In genomic region chr16:20900299-20901067, GRCh38 we compare ENCODE assay signal across 8 cellular contexts. TPM values are rescaled to one million over a fixed set of nuclear protein-coding genes. Genes with fewer than 3 reads are reported as not detected.
DNase-seq lines count a peak whose midpoint lies in the region; ATAC-seq and TF ChIP-seq lines count a peak whose summit lies in the region.

A gene with protein sequence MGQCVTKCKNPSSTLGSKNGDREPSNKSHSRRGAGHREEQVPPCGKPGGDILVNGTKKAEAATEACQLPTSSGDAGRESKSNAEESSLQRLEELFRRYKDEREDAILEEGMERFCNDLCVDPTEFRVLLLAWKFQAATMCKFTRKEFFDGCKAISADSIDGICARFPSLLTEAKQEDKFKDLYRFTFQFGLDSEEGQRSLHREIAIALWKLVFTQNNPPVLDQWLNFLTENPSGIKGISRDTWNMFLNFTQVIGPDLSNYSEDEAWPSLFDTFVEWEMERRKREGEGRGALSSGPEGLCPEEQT (minus strand): TSS chr16:20900358. CDS start chr16:20862538, 37,820 bp downstream.
A gene with protein sequence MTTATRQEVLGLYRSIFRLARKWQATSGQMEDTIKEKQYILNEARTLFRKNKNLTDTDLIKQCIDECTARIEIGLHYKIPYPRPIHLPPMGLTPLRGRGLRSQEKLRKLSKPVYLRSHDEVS (plus strand): TSS chr16:20900771. CDS start chr16:20915556, 14,785 bp downstream.

- no peaks in the 10 kb centered on the region for H3K9me3 Mint-ChIP-seq in dendritic cell treated with granulocyte-macrophage colony-stimulating factor and Interleukin-4, amounts not matched to agents 40 ng/mL and 50 ng/mL, for 4 days

- peaks cover 76% of the 10 kb centered on the region for H3K4me1 Mint-ChIP-seq in dendritic cell treated with granulocyte-macrophage colony-stimulating factor and Interleukin-4, amounts not matched to agents 40 ng/mL and 50 ng/mL, for 4 days (ENCODE audit: low read depth)

- peak; percentile 99 for DNase-seq in BE2C
- peak; percentile 96 for DNase-seq in NCI-H748 (lab: John Stamatoyannopoulos, UW; ENCODE audit: unreplicated experiment)
- peak; percentile 80 for DNase-seq in activated CD4-positive, alpha-beta T cell treated with anti-CD3 and anti-CD28 coated beads, Interleukin-2, amount 50 U/mL, for 1 hour
- DNase-seq in left lobe of liver (ENCODE audit: low spot score): peak; percentile 96
- DNase-seq in stimulated activated CD4-positive, alpha-beta T cell treated with anti-CD3 and anti-CD28 coated beads, Interleukin-2, amount 100 ng/mL, for 4 hours (ENCODE audit: low read depth): peak; percentile 85

- intact Hi-C loops in dendritic cell treated with granulocyte-macrophage colony-stimulating factor and Interleukin-4, amounts not matched to agents 40 ng/mL and 50 ng/mL, for 4 days (cut with micrococcal nuclease): loop anchor here (1.0 to 5.0 kb wide), 3 partner anchors 11 to 42 kb away; no protein-coding TSS in a partner anchor

- peaks cover 81% of the 10 kb centered on the region for H3K36me3 Mint-ChIP-seq in dendritic cell treated with granulocyte-macrophage colony-stimulating factor and Interleukin-4, amounts not matched to agents 40 ng/mL and 50 ng/mL, for 4 days (ENCODE audit: low read depth)

- no peaks in the 10 kb centered on the region; the same call in 1 of the 2 replicates for H3K4me1 ChIP-seq in BE2C

- peak within 1 kb of the TSS; percentile 95 for H3K4me3 Mint-ChIP-seq in dendritic cell treated with granulocyte-macrophage colony-stimulating factor and Interleukin-4, amounts not matched to agents 40 ng/mL and 50 ng/mL, for 4 days

- H3K27me3 ChIP-seq in BE2C: no peaks in the 10 kb centered on the region

- ATAC-seq in GM19324 (IDR thresholded peaks at IDR 0.05; ENCODE audit: low FRiP score, unreplicated experiment): peak; percentile 80
- peak; percentile 53 for ATAC-seq in HG03469 (IDR thresholded peaks at IDR 0.05; ENCODE audit: unreplicated experiment)
- ATAC-seq in left lobe of liver: peak; percentile 81

- H3K27ac Mint-ChIP-seq in dendritic cell treated with granulocyte-macrophage colony-stimulating factor and Interleukin-4, amounts not matched to agents 40 ng/mL and 50 ng/mL, for 4 days: peak within 1 kb of the TSS; percentile 99

- H3K27me3 Mint-ChIP-seq in dendritic cell treated with granulocyte-macrophage colony-stimulating factor and Interleukin-4, amounts not matched to agents 40 ng/mL and 50 ng/mL, for 4 days: no peaks in the 10 kb centered on the region

- no peaks in the 10 kb centered on the region for H3K9me3 ChIP-seq in BE2C

- H3K36me3 ChIP-seq in BE2C: peaks cover 2% of the 10 kb centered on the region

- peak within 1 kb of the TSS; percentile 87 for H3K4me3 ChIP-seq in BE2C (ENCODE audit: low read depth, low read length)

- no peak for TF ChIP-seq CTCF in BE2C (IDR thresholded peaks at IDR 0.05; ENCODE audit: low read depth, low read length)

RNA-seq across cellular contexts. Expression of the first gene that starts in this region (rescaled TPM):
- polyA plus RNA-seq in BE2C (2012; ENCODE audit: insufficient read depth, insufficient read length, low read depth): 7.5 TPM
- 15.0 TPM for total RNA-seq in left lobe of liver

RNA-seq across cellular contexts. Expression of the second gene that starts in this region (rescaled TPM):
- polyA plus RNA-seq in BE2C (2012; ENCODE audit: insufficient read depth, insufficient read length, low read depth): 17.4 TPM
- 33.9 TPM for total RNA-seq in left lobe of liver

Comparison
In these comparisons a context has a peak if more than half of its experiments do, and no peak if none do; other contexts are left out.
1. Peak in every context shown above with its lines: DNase-seq, ATAC-seq and H3K4me3 ChIP-seq.